In genomic region chr6:36725581-36725980, GRCh38 we compare ENCODE assay signal across 13 cellular contexts. TPM values are rescaled to one million over a fixed set of nuclear protein-coding genes. Genes with fewer than 3 reads are reported as not detected.
"Had no signal": no experiment of that assay in that cellular context is flagged by ENCODE, and none has a peak within 500 bp of the region (broad histone marks: within the 10 kb centered on the region; RNA-seq: fewer than 3 reads in every experiment).

No MANE protein-coding gene starts in this region.

- H3K9me3 ChIP-seq: colonic mucosa, heart right ventricle, right atrium auricular region, testis had no signal

- H3K4me3 ChIP-seq: cardiac muscle cell, colonic mucosa, heart right ventricle, right atrium auricular region, testis had no signal

- H3K4me1 ChIP-seq: colonic mucosa, right atrium auricular region had no signal

- H3K36me3 Mint-ChIP-seq: activated CD8-positive, alpha-beta memory T cell treated with anti-CD3 and anti-CD28 coated beads, Interleukin-2, amount 10 ng/mL, durations not matched to agents 7 days and 5 days; memory B cell had no signal

- H3K9me3 Mint-ChIP-seq: activated T-cell treated with anti-CD3 and anti-CD28 coated beads, Interleukin-2, amount 50 U/mL, for 4 hours; memory B cell had no signal

- ATAC-seq: activated CD8-positive, alpha-beta memory T cell treated with anti-CD3 and anti-CD28 coated beads, Interleukin-2, amount 10 ng/mL, durations not matched to agents 7 days and 5 days; activated T-cell treated with anti-CD3 and anti-CD28 coated beads, Interleukin-2, amount 50 U/mL, for 4 hours; heart right ventricle; left lobe of liver had no signal

- H3K27ac Mint-ChIP-seq: activated CD8-positive, alpha-beta memory T cell treated with anti-CD3 and anti-CD28 coated beads, Interleukin-2, amount 10 ng/mL, durations not matched to agents 7 days and 5 days had no signal

- H3K27me3 Mint-ChIP-seq: activated CD8-positive, alpha-beta memory T cell treated with anti-CD3 and anti-CD28 coated beads, Interleukin-2, amount 10 ng/mL, durations not matched to agents 7 days and 5 days; memory B cell had no signal

- H3K4me3 Mint-ChIP-seq: activated CD8-positive, alpha-beta memory T cell treated with anti-CD3 and anti-CD28 coated beads, Interleukin-2, amount 10 ng/mL, durations not matched to agents 7 days and 5 days; activated T-cell treated with anti-CD3 and anti-CD28 coated beads, Interleukin-2, amount 50 U/mL, for 4 hours; memory B cell had no signal

- H3K27me3 ChIP-seq: cardiac muscle cell, colonic mucosa, heart right ventricle, right atrium auricular region, testis had no signal

- DNase-seq: activated CD8-positive, alpha-beta memory T cell treated with anti-CD3 and anti-CD28 coated beads, Interleukin-2, amount 10 ng/mL, durations not matched to agents 7 days and 5 days; activated T-cell treated with anti-CD3 and anti-CD28 coated beads, Interleukin-2, amount 50 U/mL, for 4 hours; colonic mucosa; effector CD8-positive, alpha-beta T cell; foreskin melanocyte; heart right ventricle; stimulated activated CD4-positive, alpha-beta T cell treated with anti-CD3 and anti-CD28 coated beads, Interleukin-1b, Interleukin-23, amount 100 ng/mL, for 48 hours; stimulated activated naive CD4-positive, alpha-beta T cell treated with Interleukin-2 at 50 U/mL for 16 hours; testis had no signal

- H3K36me3 ChIP-seq: cardiac muscle cell, colonic mucosa, heart right ventricle, right atrium auricular region had no signal

- H3K27ac ChIP-seq: cardiac muscle cell, colonic mucosa, heart right ventricle, right atrium auricular region, testis had no signal

RNA-seq across cellular contexts. Expression of gene RAB44, which starts 28.0 kb away (rescaled TPM):
- total RNA-seq: activated CD8-positive, alpha-beta memory T cell treated with anti-CD3 and anti-CD28 coated beads, Interleukin-2, amount 10 ng/mL, durations not matched to agents 7 days and 5 days; cardiac muscle cell had no signal
- polyA plus RNA-seq: cardiac muscle cell had no signal
